ENCODE assay signal across 1 cellular context in genomic region chr11:70491696-70492472, GRCh38.
TF ChIP-seq lines count a peak whose summit lies in the region.

No MANE protein-coding gene starts in this region.

TF ChIP-seq in HepG2, 621 proteins besides CTCF, POLR2A, EP300 and RAD21 (continued from another document):
- TF ChIP-seq ZHX2 (IDR thresholded peaks at IDR 0.05; ENCODE audit: low read depth): no peak
- no peak for TF ChIP-seq ZHX2 (CRISPR knock-in tag; IDR thresholded peaks at IDR 0.05; ENCODE audit: borderline replicate concordance)
- no peak for TF ChIP-seq NCOA1 (CRISPR knock-in tag; IDR thresholded peaks at IDR 0.05)
- no peak for TF ChIP-seq RFXAP (CRISPR knock-in tag; IDR thresholded peaks at IDR 0.05; ENCODE audit: borderline replicate concordance)
- TF ChIP-seq, protein P1, sequence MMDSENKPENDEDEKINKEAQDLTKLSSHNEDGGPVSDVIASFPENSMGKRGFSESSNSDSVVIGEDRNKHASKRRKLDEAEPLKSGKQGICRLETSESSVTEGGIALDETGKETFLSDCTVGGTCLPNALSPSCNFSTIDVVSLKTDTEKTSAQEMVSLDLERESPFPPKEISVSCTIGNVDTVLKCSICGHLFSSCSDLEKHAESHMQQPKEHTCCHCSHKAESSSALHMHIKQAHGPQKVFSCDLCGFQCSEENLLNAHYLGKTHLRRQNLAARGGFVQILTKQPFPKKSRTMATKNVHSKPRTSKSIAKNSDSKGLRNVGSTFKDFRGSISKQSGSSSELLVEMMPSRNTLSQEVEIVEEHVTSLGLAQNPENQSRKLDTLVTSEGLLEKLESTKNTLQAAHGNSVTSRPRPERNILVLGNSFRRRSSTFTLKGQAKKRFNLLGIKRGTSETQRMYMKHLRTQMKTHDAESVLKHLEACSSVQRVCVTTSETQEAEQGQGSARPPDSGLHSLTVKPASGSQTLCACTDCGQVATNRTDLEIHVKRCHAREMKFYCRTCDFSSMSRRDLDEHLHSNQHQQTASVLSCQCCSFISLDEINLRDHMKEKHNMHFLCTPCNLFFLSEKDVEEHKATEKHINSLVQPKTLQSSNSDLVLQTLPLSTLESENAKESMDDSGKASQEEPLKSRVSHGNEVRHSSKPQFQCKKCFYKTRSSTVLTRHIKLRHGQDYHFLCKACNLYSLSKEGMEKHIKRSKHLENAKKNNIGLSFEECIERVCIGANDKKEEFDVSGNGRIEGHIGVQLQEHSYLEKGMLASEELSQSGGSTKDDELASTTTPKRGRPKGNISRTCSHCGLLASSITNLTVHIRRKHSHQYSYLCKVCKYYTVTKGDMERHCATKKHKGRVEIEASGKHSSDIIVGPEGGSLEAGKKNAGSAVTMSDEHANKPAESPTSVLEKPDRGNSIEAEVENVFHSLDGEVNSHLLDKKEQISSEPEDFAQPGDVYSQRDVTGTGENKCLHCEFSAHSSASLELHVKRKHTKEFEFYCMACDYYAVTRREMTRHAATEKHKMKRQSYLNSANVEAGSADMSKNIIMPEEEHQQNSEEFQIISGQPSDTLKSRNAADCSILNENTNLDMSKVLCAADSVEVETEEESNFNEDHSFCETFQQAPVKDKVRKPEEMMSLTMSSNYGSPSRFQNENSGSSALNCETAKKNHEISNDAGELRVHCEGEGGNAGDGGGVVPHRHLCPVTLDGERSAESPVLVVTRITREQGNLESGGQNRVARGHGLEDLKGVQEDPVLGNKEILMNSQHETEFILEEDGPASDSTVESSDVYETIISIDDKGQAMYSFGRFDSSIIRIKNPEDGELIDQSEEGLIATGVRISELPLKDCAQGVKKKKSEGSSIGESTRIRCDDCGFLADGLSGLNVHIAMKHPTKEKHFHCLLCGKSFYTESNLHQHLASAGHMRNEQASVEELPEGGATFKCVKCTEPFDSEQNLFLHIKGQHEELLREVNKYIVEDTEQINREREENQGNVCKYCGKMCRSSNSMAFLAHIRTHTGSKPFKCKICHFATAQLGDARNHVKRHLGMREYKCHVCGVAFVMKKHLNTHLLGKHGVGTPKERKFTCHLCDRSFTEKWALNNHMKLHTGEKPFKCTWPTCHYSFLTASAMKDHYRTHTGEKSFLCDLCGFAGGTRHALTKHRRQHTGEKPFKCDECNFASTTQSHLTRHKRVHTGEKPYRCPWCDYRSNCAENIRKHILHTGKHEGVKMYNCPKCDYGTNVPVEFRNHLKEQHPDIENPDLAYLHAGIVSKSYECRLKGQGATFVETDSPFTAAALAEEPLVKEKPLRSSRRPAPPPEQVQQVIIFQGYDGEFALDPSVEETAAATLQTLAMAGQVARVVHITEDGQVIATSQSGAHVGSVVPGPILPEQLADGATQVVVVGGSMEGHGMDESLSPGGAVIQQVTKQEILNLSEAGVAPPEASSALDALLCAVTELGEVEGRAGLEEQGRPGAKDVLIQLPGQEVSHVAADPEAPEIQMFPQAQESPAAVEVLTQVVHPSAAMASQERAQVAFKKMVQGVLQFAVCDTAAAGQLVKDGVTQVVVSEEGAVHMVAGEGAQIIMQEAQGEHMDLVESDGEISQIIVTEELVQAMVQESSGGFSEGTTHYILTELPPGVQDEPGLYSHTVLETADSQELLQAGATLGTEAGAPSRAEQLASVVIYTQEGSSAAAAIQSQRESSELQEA (CRISPR knock-in tag; IDR thresholded peaks at IDR 0.05; ENCODE audit: not compliant biosample characterization): no peak
TF ChIP-seq in HepG2: peak in this region for 2.
